In genomic region chr15:75943713-75944215, GRCh38 we compare ENCODE assay signal across 1 cellular context.
TF ChIP-seq lines count a peak whose summit lies in the region.

No MANE protein-coding gene starts in this region.

TF ChIP-seq in HCT116, 20 proteins besides CTCF, POLR2A, EP300 and RAD21 (continued from another document):
- TF ChIP-seq ZBTB33 (IDR thresholded peaks at IDR 0.05; ENCODE audit: extremely low read depth, insufficient replicate concordance, low read length) (no peak), EZH2phosphoT487 (IDR thresholded peaks at IDR 0.05; ENCODE audit: borderline replicate concordance) (no peak), YY1 (IDR thresholded peaks at IDR 0.05; ENCODE audit: extremely low read depth, insufficient replicate concordance, low read depth, low read length) (no peak), ZNF274 (IDR thresholded peaks at IDR 0.05; ENCODE audit: low read depth, low read length) (no peak), SRF (IDR thresholded peaks at IDR 0.05; ENCODE audit: low read depth) (no peak), REST (IDR thresholded peaks at IDR 0.05; ENCODE audit: low read depth) (no peak), MAX (IDR thresholded peaks at IDR 0.05) (no peak)
